In genomic region chr4:182808673-182809416, GRCh38 we compare ENCODE assay signal across 8 cellular contexts.
DNase-seq lines count a peak whose midpoint lies in the region; ATAC-seq and TF ChIP-seq lines count a peak whose summit lies in the region.

No MANE protein-coding gene starts in this region.

- H3K27me3 ChIP-seq in GM23338 (ENCODE audit: insufficient read depth): peaks cover 11% of the 10 kb centered on the region; the same call in 1 of the 2 replicates

- TF ChIP-seq CTCF in GM23338 (conservative IDR thresholded peaks at IDR 0.05; ENCODE audit: low read depth in 2 of 2): no peak

- H2AFZ ChIP-seq in GM23338: no peak overlapping the region

- H3K4me3 ChIP-seq in GM23338: no peak overlapping the region

- peaks cover 17% of the 10 kb centered on the region for H3K4me1 Mint-ChIP-seq in activated naive CD4-positive, alpha-beta T cell treated with anti-CD3 and anti-CD28 coated beads for 36 hours (ENCODE audit: low read depth)
- peaks cover 20% of the 10 kb centered on the region for H3K4me1 Mint-ChIP-seq in GM23338

- H3K4me2 ChIP-seq in GM23338: no peak overlapping the region

- peaks cover 8% of the 10 kb centered on the region; the same call in 1 of the 2 replicates for H3K4me1 ChIP-seq in GM23338 (ENCODE audit: insufficient read depth)

- H3K27ac ChIP-seq in GM23338 (ENCODE audit: low read depth): no peak overlapping the region

- no peaks in the 10 kb centered on the region for H3K36me3 ChIP-seq in GM23338 (ENCODE audit: insufficient read depth)

- peaks cover 15% of the 10 kb centered on the region for H3K9me3 Mint-ChIP-seq in activated naive CD4-positive, alpha-beta T cell treated with anti-CD3 and anti-CD28 coated beads for 36 hours
- H3K9me3 Mint-ChIP-seq in GM23338: peaks cover 5% of the 10 kb centered on the region

- peaks cover 25% of the 10 kb centered on the region for H3F3A ChIP-seq in GM23338 (replicated peaks; ENCODE audit: low read depth)

- H3K4me3 Mint-ChIP-seq in activated naive CD4-positive, alpha-beta T cell treated with anti-CD3 and anti-CD28 coated beads for 36 hours: no peak overlapping the region
- H3K4me3 Mint-ChIP-seq in GM23338: no peak overlapping the region

- DNase-seq in NOMO-1 treated with DMSO at 0.1 percent for 48 hours (lab: John Stamatoyannopoulos, UW; ENCODE audit: unreplicated experiment) (peak; percentile 73), 8988T (no peak), cardiac septum (ENCODE audit: low spot score) (no peak), GM23338 (ENCODE audit: low spot score) (no peak)
- DNase-seq in activated naive CD4-positive, alpha-beta T cell treated with anti-CD3 and anti-CD28 coated beads for 36 hours: peak; percentile 71
- DNase-seq in stimulated activated CD8-positive, alpha-beta memory T cell treated with anti-CD3 and anti-CD28 coated beads, Interleukin-7, amount 100 ng/mL, for 24 hours (ENCODE audit: low read depth): peak; percentile 21

- H3K79me2 ChIP-seq in GM23338 (replicated peaks; ENCODE audit: insufficient read depth): no peaks in the 10 kb centered on the region

- no peak overlapping the region for H3K27ac Mint-ChIP-seq in activated naive CD4-positive, alpha-beta T cell treated with anti-CD3 and anti-CD28 coated beads for 36 hours
- H3K27ac Mint-ChIP-seq in GM23338: no peak overlapping the region

- H3K27me3 Mint-ChIP-seq in activated naive CD4-positive, alpha-beta T cell treated with anti-CD3 and anti-CD28 coated beads for 36 hours (ENCODE audit: low read depth): no peaks in the 10 kb centered on the region
- peaks cover 15% of the 10 kb centered on the region for H3K27me3 Mint-ChIP-seq in GM23338 (ENCODE audit: insufficient read depth, low read depth, poor library complexity)

- no peaks in the 10 kb centered on the region; the same call in 1 of the 2 replicates for H3K9me2 ChIP-seq in GM23338 (ENCODE audit: insufficient read depth)

- no peaks in the 10 kb centered on the region for H4K20me1 ChIP-seq in GM23338 (replicated peaks; ENCODE audit: insufficient read depth)

- peaks cover 2% of the 10 kb centered on the region for H3K36me3 Mint-ChIP-seq in activated naive CD4-positive, alpha-beta T cell treated with anti-CD3 and anti-CD28 coated beads for 36 hours (ENCODE audit: low read depth)
- H3K36me3 Mint-ChIP-seq in GM23338 (ENCODE audit: low read depth): peaks cover 10% of the 10 kb centered on the region; the same call in 2 of the 3 replicates

- CTCF ChIA-PET in activated naive CD4-positive, alpha-beta T cell treated with anti-CD3 and anti-CD28 coated beads for 36 hours (lab: Charles Lee): interaction anchor here (0.7 kb wide), 2 partner anchors 110 to 131 kb away, joined by 3 read pairs; no protein-coding TSS in a partner anchor

- intact Hi-C loops in activated naive CD4-positive, alpha-beta T cell treated with anti-CD3 and anti-CD28 coated beads for 36 hours (cut with micrococcal nuclease): loop anchor here (1.0 to 5.0 kb wide), 2 partner anchors 109 to 453 kb away; no protein-coding TSS in a partner anchor
- intact Hi-C loops in cardiac septum (cut with DNase I): loop anchor here (10.0 kb wide), 1 partner anchor 1664 kb away; no protein-coding TSS in a partner anchor

- peak; percentile 86 for ATAC-seq in GM18511 (IDR thresholded peaks at IDR 0.05; ENCODE audit: unreplicated experiment)
- peak; percentile 76 for ATAC-seq in HG02623 (IDR thresholded peaks at IDR 0.05; ENCODE audit: unreplicated experiment)
- no peak for ATAC-seq in GM23338

TF ChIP-seq in GM23338, 12 proteins besides CTCF, POLR2A, EP300 and RAD21 (continues in another document):
- TF ChIP-seq ZNF331 (CRISPR knock-in tag; IDR thresholded peaks at IDR 0.05; ENCODE audit: low read depth): no peak
- no peak for TF ChIP-seq STAT1 (IDR thresholded peaks at IDR 0.05; ENCODE audit: unreplicated experiment)
- no peak for TF ChIP-seq NANOG (IDR thresholded peaks at IDR 0.05; ENCODE audit: borderline replicate concordance)
- TF ChIP-seq EZH2 (IDR thresholded peaks at IDR 0.05; ENCODE audit: low read depth, unreplicated experiment): no peak
- no peak for TF ChIP-seq JUNB (IDR thresholded peaks at IDR 0.05; ENCODE audit: unreplicated experiment)
- TF ChIP-seq REST (IDR thresholded peaks at IDR 0.05; ENCODE audit: unreplicated experiment): no peak
- TF ChIP-seq POLR2AphosphoS5 (IDR thresholded peaks at IDR 0.05; ENCODE audit: low read depth): no peak
- TF ChIP-seq ZNF462 (CRISPR knock-in tag; IDR thresholded peaks at IDR 0.05): no peak
- no peak for TF ChIP-seq EZH2phosphoT487 (IDR thresholded peaks at IDR 0.05; ENCODE audit: unreplicated experiment)
- no peak for TF ChIP-seq ZNF114 (CRISPR knock-in tag; IDR thresholded peaks at IDR 0.05)

Comparison
In these comparisons a context has a peak if more than half of its experiments do, and no peak if none do; other contexts are left out.
1. DNase-seq: peak in NOMO-1 treated with DMSO at 0.1 percent for 48 hours (single experiment), activated naive CD4-positive, alpha-beta T cell treated with anti-CD3 and anti-CD28 coated beads for 36 hours (single experiment) and stimulated activated CD8-positive, alpha-beta memory T cell treated with anti-CD3 and anti-CD28 coated beads, Interleukin-7, amount 100 ng/mL, for 24 hours (single experiment); none in 8988T (single experiment), cardiac septum (single experiment) and GM23338 (single experiment).